In the genomic region with DNA sequence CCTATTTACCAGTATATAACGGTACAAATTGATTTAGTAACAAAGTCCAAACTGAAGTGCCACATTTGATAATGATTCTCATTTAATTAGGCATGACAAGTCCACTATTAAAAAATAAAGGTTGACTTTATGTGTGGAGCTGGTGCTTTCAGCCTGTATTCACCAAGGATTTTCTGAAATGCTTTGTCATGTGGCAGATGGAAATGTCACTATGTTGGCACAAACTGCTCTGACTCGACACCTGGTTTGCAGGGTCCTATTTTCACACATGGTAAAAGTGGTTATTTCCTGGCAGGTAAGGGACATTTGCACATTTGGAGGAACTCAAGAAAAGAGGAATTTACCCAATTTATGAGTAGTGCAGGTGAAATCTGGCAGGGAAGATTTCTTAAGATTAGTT, we compare ENCODE assay signal across 17 cellular contexts.
DNase-seq lines count a peak whose midpoint lies in the region; ATAC-seq and TF ChIP-seq lines count a peak whose summit lies in the region.
"Had no signal": no experiment of that assay in that cellular context is flagged by ENCODE, and none has a peak within 500 bp of the region (broad histone marks: within the 10 kb centered on the region; RNA-seq: fewer than 3 reads in every experiment).

No MANE protein-coding gene starts in this region.

- no peak for ATAC-seq in T-helper 17 cell
- ATAC-seq: A549, K562 had no signal

- H3K9me3 Mint-ChIP-seq in endodermal cell, result no peaks in the 10 kb centered on the region

- H3K9ac ChIP-seq in HUES64 (ENCODE audit: low read depth, low read length) (no peak overlapping the region), endodermal cell (ENCODE audit: extremely low read depth, low read length, poor library complexity, severe bottlenecking) (no peak overlapping the region)

- TF ChIP-seq CTCF in endodermal cell (conservative IDR thresholded peaks at IDR 0.05) (no peak), lower leg skin (IDR thresholded peaks at IDR 0.05) (no peak)

- H3K27ac Mint-ChIP-seq in endodermal cell, result peak overlapping the region; percentile 33
- no peak overlapping the region for H3K27ac Mint-ChIP-seq in T-helper 17 cell
- H3K27ac Mint-ChIP-seq: T-helper 1 cell treated with Interleukin-12 subunit alpha and Interleukin-12 subunit beta and Interleukin-4 antibody, amounts not matched to agents 30 μg/mL and 1 μg/mL, for 36 hours had no signal

- TF ChIP-seq POLR2A in lower leg skin (IDR thresholded peaks at IDR 0.05), result no peak

- no peak overlapping the region for H3K4me3 ChIP-seq in HUES64 (ENCODE audit: low read length)
- no peak overlapping the region for H3K4me3 ChIP-seq in endodermal cell (ENCODE audit: low read length)
- H3K4me3 ChIP-seq in lower leg skin (ENCODE audit: low read depth, poor library complexity, severe bottlenecking), result no peak overlapping the region
- H3K4me3 ChIP-seq: A549, K562 had no signal

- peaks cover 12% of the 10 kb centered on the region; the same call in 1 of the 2 replicates for H3K36me3 ChIP-seq in HUES64 (ENCODE audit: insufficient read depth, low read length)
- H3K36me3 ChIP-seq in endodermal cell (ENCODE audit: control insufficient read depth, insufficient read depth, low read length), result peaks cover 31% of the 10 kb centered on the region
- H3K36me3 ChIP-seq: BE2C had no signal

- H3K4me1 Mint-ChIP-seq in endodermal cell (peaks cover 21% of the 10 kb centered on the region), T-helper 17 cell (no peaks in the 10 kb centered on the region)

- peak overlapping the region; percentile 11; the same call in 1 of the 2 replicates for H3K27ac ChIP-seq in HUES64 (ENCODE audit: low read depth, low read length)
- no peak overlapping the region for H3K27ac ChIP-seq in endodermal cell (ENCODE audit: low read depth, low read length)
- H3K27ac ChIP-seq: A549 had no signal

- WGBS in HUES64, result 88% methylated on average over 1 of the region's 2 CpGs
- WGBS in endodermal cell (ENCODE audit: insufficient coverage in 1 of 2, insufficient read length in 1 of 2), 2 experiments, result 94 to 100% methylated on average over 1 to 2 of the region's 2 CpGs
- WGBS in lower leg skin, 2 donors, result 55 to 58% methylated on average over 2 of the region's 2 CpGs

- H3K4me3 Mint-ChIP-seq in endodermal cell (no peak overlapping the region), T-helper 17 cell (no peak overlapping the region)
- H3K4me3 Mint-ChIP-seq: T-helper 1 cell treated with Interleukin-12 subunit alpha and Interleukin-12 subunit beta and Interleukin-4 antibody, amounts not matched to agents 30 μg/mL and 1 μg/mL, for 36 hours had no signal

- no peaks in the 10 kb centered on the region for H3K27me3 ChIP-seq in HUES64 (ENCODE audit: insufficient read depth, low read length)
- no peaks in the 10 kb centered on the region for H3K27me3 ChIP-seq in endodermal cell (ENCODE audit: control insufficient read depth, insufficient read depth, low read length, poor library complexity, severe bottlenecking)
- H3K27me3 ChIP-seq: BE2C had no signal

- no peaks in the 10 kb centered on the region for H3K4me1 ChIP-seq in HUES64 (ENCODE audit: insufficient read depth, low read length)
- no peaks in the 10 kb centered on the region for H3K4me1 ChIP-seq in endodermal cell (ENCODE audit: control insufficient read depth, insufficient read depth, low read length)
- H3K4me1 ChIP-seq: A549, BE2C had no signal

- H3K9me3 ChIP-seq in HUES64 (ENCODE audit: insufficient read depth, low read depth, low read length) (no peaks in the 10 kb centered on the region), endodermal cell (ENCODE audit: control insufficient read depth, low read length) (no peaks in the 10 kb centered on the region), T-helper 17 cell (ENCODE audit: control insufficient read depth, low read length, poor library complexity, severe bottlenecking) (peaks cover 3% of the 10 kb centered on the region)
- H3K9me3 ChIP-seq: A549, BE2C had no signal

- in situ Hi-C loops in G401 (cut with HindIII; ENCODE audit: low sequenced_read_pairs), result no loop called here

- DNase-seq in G401 (ENCODE audit: low spot score), result peak; percentile 39
- DNase-seq in SHP77 (lab: John Stamatoyannopoulos, UW), result peak; percentile 21 to 42
- DNase-seq in endodermal cell, result no peak
- DNase-seq in AG08395 (ENCODE audit: low spot score), result no peak
- no peak for DNase-seq in lower leg skin (ENCODE audit: low spot score in 2 of 2)
- no peak for DNase-seq in T-helper 17 cell
- DNase-seq: BE2C, DMS79, MM.1S, NCI-H1092, NCI-H2029 treated with DMSO at 0.1 percent for 48 hours, NCI-H82, OCI-M1 had no signal

- H3K27me3 Mint-ChIP-seq in endodermal cell (ENCODE audit: insufficient read depth), result no peaks in the 10 kb centered on the region
- H3K27me3 Mint-ChIP-seq in T-helper 17 cell, result no peaks in the 10 kb centered on the region

- H3K36me3 Mint-ChIP-seq in endodermal cell (ENCODE audit: low read depth) (peaks cover 10% of the 10 kb centered on the region), T-helper 17 cell (ENCODE audit: low read depth) (no peaks in the 10 kb centered on the region)

- intact Hi-C loops in lower leg skin (cut with DNase I; ENCODE audit: low total_unique reads), result no loop called here

Comparison
In these comparisons a context has a peak if more than half of its experiments do, and no peak if none do; other contexts are left out.
1. DNase-seq: peak in G401 (single experiment) and SHP77 (2 of 2); none in endodermal cell (single experiment), AG08395 (single experiment), lower leg skin (0 of 2) and T-helper 17 cell (0 of 3).